14 cellular contexts compared by ENCODE assay signal in the genomic region with DNA sequence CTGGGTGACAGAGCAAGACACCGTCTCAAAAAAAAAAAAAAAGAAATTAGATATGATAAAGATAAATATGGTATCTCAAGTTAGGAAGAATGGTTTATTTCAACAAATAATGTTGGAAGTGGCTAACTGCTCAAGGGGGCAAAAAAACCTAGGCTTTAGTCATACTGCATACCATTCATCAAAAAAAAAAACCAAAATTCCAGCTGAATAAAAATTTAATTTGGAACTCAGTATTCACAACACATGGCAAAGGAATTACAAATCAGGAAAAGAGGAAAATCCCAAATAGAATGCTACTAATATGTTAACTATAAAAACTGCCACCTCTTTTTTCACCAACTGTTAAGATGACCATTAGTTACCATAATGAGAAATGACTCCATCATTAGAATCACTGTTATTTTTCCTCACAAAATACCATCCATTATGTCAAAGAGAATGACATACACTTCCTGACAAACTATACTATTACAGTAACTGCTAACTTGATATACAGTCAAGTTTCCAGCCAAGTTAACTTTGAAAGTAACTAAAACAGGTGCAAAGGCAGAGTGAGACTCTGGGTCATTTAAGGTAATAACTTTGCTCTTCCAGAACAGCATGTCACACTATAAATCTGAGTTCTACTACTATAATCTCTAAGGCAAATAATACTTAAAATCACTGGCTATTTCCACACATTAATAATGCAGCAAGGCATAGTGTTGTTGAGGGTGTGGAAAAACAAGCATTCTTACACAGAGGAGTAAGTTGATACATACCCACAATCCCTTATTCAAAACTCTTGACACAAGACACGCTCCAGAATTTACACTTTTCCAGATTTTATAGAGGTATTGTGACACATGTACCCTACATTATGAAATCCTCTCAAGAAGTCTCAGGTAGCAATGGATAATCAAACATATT. TPM values are rescaled to one million over a fixed set of nuclear protein-coding genes. Genes with fewer than 3 reads are reported as not detected.
DNase-seq lines count a peak whose midpoint lies in the region; ATAC-seq lines count a peak whose summit lies in the region.
"Had no signal": no experiment of that assay in that cellular context is flagged by ENCODE, and none has a peak within 500 bp of the region (broad histone marks: within the 10 kb centered on the region; RNA-seq: fewer than 3 reads in every experiment).

No MANE protein-coding gene starts in this region.

- WGBS in GM23248 (ENCODE audit: low coverage in 1 of 2, low lambda C conversion rate in 2 of 2, missing lambda C conversion rate in 2 of 2), 2 experiments = 60 to 90% methylated on average over 2 of the region's 2 CpGs

- H3K9ac ChIP-seq in GM23248 = no peak overlapping the region

- in situ Hi-C loops in GM23248 (cut with MboI) = no loop called here

- no peaks in the 10 kb centered on the region for H3K27me3 Mint-ChIP-seq in CD4-positive, CD25-positive, alpha-beta regulatory T cell
- H3K27me3 Mint-ChIP-seq in naive B cell = no peaks in the 10 kb centered on the region
- H3K27me3 Mint-ChIP-seq: activated CD4-positive, alpha-beta T cell treated with anti-CD3 and anti-CD28 coated beads, Interleukin-2, amount 10 ng/mL, durations not matched to agents 7 days and 5 days had no signal

- H3K4me2 ChIP-seq in GM23248 (ENCODE audit: unreplicated experiment) = peak overlapping the region; percentile 59

- H3K27me3 ChIP-seq in CD4-positive, CD25-positive, alpha-beta regulatory T cell (ENCODE audit: control insufficient read depth, insufficient read depth, low read length) = no peaks in the 10 kb centered on the region
- H3K27me3 ChIP-seq in GM23248 (replicated peaks; ENCODE audit: insufficient read depth) = no peaks in the 10 kb centered on the region

- no peak for ATAC-seq in CD4-positive, CD25-positive, alpha-beta regulatory T cell (ENCODE audit: low read depth in 2 of 2)
- ATAC-seq in naive B cell (ENCODE audit: low read depth in 2 of 2) (no peak), GM18858 (IDR thresholded peaks at IDR 0.05; ENCODE audit: unreplicated experiment) (no peak), HG02623 (IDR thresholded peaks at IDR 0.05; ENCODE audit: unreplicated experiment) (no peak)
- ATAC-seq: activated naive CD4-positive, alpha-beta T cell treated with anti-CD3 and anti-CD28 coated beads, Interleukin-2, amount 50 U/mL, for 72 hours had no signal

- no peak overlapping the region for H3K27ac ChIP-seq in CD4-positive, CD25-positive, alpha-beta regulatory T cell (ENCODE audit: insufficient read depth, low read length, poor library complexity, severe bottlenecking)
- H3K27ac ChIP-seq in GM23248 = no peak overlapping the region; the same call in 1 of the 2 replicates

- H3K9me3 ChIP-seq in CD4-positive, CD25-positive, alpha-beta regulatory T cell (ENCODE audit: control insufficient read depth in 2 of 2, low read length in 2 of 2) = no peaks in the 10 kb centered on the region
- no peaks in the 10 kb centered on the region for H3K9me3 ChIP-seq in GM23248 (ENCODE audit: low read depth)

- H4K20me1 ChIP-seq in GM23248 (ENCODE audit: insufficient read depth) = no peaks in the 10 kb centered on the region

- no peaks in the 10 kb centered on the region for H3K9me3 Mint-ChIP-seq in CD4-positive, CD25-positive, alpha-beta regulatory T cell
- H3K9me3 Mint-ChIP-seq in naive B cell = no peaks in the 10 kb centered on the region
- H3K9me3 Mint-ChIP-seq: activated CD4-positive, alpha-beta T cell treated with anti-CD3 and anti-CD28 coated beads, Interleukin-2, amount 10 ng/mL, durations not matched to agents 7 days and 5 days; activated naive CD4-positive, alpha-beta T cell treated with anti-CD3 and anti-CD28 coated beads, Interleukin-2, amount 50 U/mL, for 72 hours; endodermal cell had no signal

- peaks cover 23% of the 10 kb centered on the region for H3F3A ChIP-seq in GM23248 (ENCODE audit: insufficient read depth)

- H3K9me2 ChIP-seq in GM23248 (ENCODE audit: insufficient read depth) = no peaks in the 10 kb centered on the region

- peaks cover 43% of the 10 kb centered on the region for H3K4me1 ChIP-seq in CD4-positive, CD25-positive, alpha-beta regulatory T cell (ENCODE audit: control insufficient read depth, insufficient read depth, low read length, poor library complexity, severe bottlenecking)
- peaks cover 39% of the 10 kb centered on the region for H3K4me1 ChIP-seq in GM23248 (ENCODE audit: insufficient read depth)

- peak overlapping the region in 1 of 3 donors; percentile 8 for H3K27ac Mint-ChIP-seq in CD4-positive, CD25-positive, alpha-beta regulatory T cell
- peak overlapping the region in 5 of 6 donors; percentile 2 to 53 (median 20) for H3K27ac Mint-ChIP-seq in naive B cell
- H3K27ac Mint-ChIP-seq: activated CD4-positive, alpha-beta T cell treated with anti-CD3 and anti-CD28 coated beads, Interleukin-2, amount 10 ng/mL, durations not matched to agents 7 days and 5 days; activated naive CD4-positive, alpha-beta T cell treated with anti-CD3 and anti-CD28 coated beads, Interleukin-2, amount 50 U/mL, for 72 hours; endodermal cell had no signal

- H3K36me3 ChIP-seq in CD4-positive, CD25-positive, alpha-beta regulatory T cell (ENCODE audit: control insufficient read depth, insufficient read depth, low read length) = peaks cover 25% of the 10 kb centered on the region
- no peaks in the 10 kb centered on the region for H3K36me3 ChIP-seq in GM23248 (ENCODE audit: low read depth)

- H3K4me3 ChIP-seq in CD4-positive, CD25-positive, alpha-beta regulatory T cell (ENCODE audit: low read depth, low read length) = peak overlapping the region; percentile 35
- no peak overlapping the region for H3K4me3 ChIP-seq in GM23248

- no peak for DNase-seq in CD4-positive, CD25-positive, alpha-beta regulatory T cell
- DNase-seq in GM23248 (peak; percentile 52), astrocyte of the hippocampus (ENCODE audit: low read depth, low spot score) (peak; percentile 26), naive B cell (no peak), C1 segment of cervical spinal cord (lab: John Stamatoyannopoulos, UW) (no peak)
- DNase-seq in activated CD4-positive, alpha-beta T cell treated with anti-CD3 and anti-CD28 coated beads for 4 hours = no peak
- DNase-seq: activated CD4-positive, alpha-beta T cell treated with anti-CD3 and anti-CD28 coated beads, Interleukin-2, amount 10 ng/mL, durations not matched to agents 7 days and 5 days; DMS79; endodermal cell; NCI-H1092 treated with DMSO at 0.1 percent for 48 hours; NCI-H526 had no signal

- peaks cover 100% of the 10 kb centered on the region for H3K79me2 ChIP-seq in GM23248 (ENCODE audit: insufficient read depth)

- peak overlapping the region in 3 of 4 donors; percentile 3 to 74 (median 34) for H3K4me3 Mint-ChIP-seq in CD4-positive, CD25-positive, alpha-beta regulatory T cell
- peak overlapping the region in 1 of 8 donors; percentile 28 for H3K4me3 Mint-ChIP-seq in naive B cell
- H3K4me3 Mint-ChIP-seq: activated CD4-positive, alpha-beta T cell treated with anti-CD3 and anti-CD28 coated beads, Interleukin-2, amount 10 ng/mL, durations not matched to agents 7 days and 5 days; endodermal cell had no signal

- H3K4me1 Mint-ChIP-seq in CD4-positive, CD25-positive, alpha-beta regulatory T cell = peaks cover 40 to 89% (median 52%) of the 10 kb centered on the region in 4 donors
- peaks cover 24 to 72% (median 50%) of the 10 kb centered on the region in 3 donors for H3K4me1 Mint-ChIP-seq in naive B cell

- peaks cover 16% of the 10 kb centered on the region for H3K36me3 Mint-ChIP-seq in CD4-positive, CD25-positive, alpha-beta regulatory T cell
- peaks cover 1 to 4% of the 10 kb centered on the region in 2 donors for H3K36me3 Mint-ChIP-seq in naive B cell

- no peak overlapping the region for H2AFZ ChIP-seq in GM23248

RNA-seq across cellular contexts. Expression of a gene that starts 10.2 kb away (rescaled TPM):
- total RNA-seq in CD4-positive, CD25-positive, alpha-beta regulatory T cell = 121 TPM
- 10 to 100 TPM; 17.2 to 28.5 (median 21.1) TPM for polyA plus RNA-seq in CD4-positive, CD25-positive, alpha-beta regulatory T cell
- total RNA-seq in GM23248 (2014; rRNA removed; shearing (Covaris generic)) = 31.1 and 33.1 TPM in 2 replicates
- 19.1 and 19.9 TPM in 2 replicates for polyA plus RNA-seq in GM23248 (2016; fragmentation: Nextera tagmentation; extraction: Ambion mirVana)
- polyA plus RNA-seq in naive B cell (ENCODE audit: low read depth in 6 of 6) = 100 to 1,000 TPM in 1 of 6 donors, 10 to 100 TPM in 5; 29.8 to 112 (median 53.0) TPM

Comparison
In these comparisons a context has a peak if more than half of its experiments do, and no peak if none do; other contexts are left out.
1. DNase-seq: peak in GM23248 (single experiment) and astrocyte of the hippocampus (single experiment); none in CD4-positive, CD25-positive, alpha-beta regulatory T cell (0 of 3), naive B cell (single experiment), C1 segment of cervical spinal cord (0 of 14) and activated CD4-positive, alpha-beta T cell treated with anti-CD3 and anti-CD28 coated beads for 4 hours (0 of 2).